ENCODE assay signal across 1 cellular context in genomic region chr1:67713071-67713806, GRCh38.
TF ChIP-seq lines count a peak whose summit lies in the region.

No MANE protein-coding gene starts in this region.

TF ChIP-seq in HEK293, 187 proteins besides CTCF, POLR2A, EP300 and RAD21 (continued from another document):
- TF ChIP-seq ZNF416 (tag by site-specific recombination; IDR thresholded peaks at IDR 0.05) (no peak), ZNF677 (tag by site-specific recombination; IDR thresholded peaks at IDR 0.05) (no peak), ZNF221 (tag by site-specific recombination; IDR thresholded peaks at IDR 0.05; ENCODE audit: borderline replicate concordance) (no peak), PRDM1 (tag by site-specific recombination; IDR thresholded peaks at IDR 0.05) (peak; percentile 87), ZNF26 (tag by site-specific recombination; IDR thresholded peaks at IDR 0.05) (no peak), ZNF132 (tag by site-specific recombination; IDR thresholded peaks at IDR 0.05; ENCODE audit: borderline replicate concordance) (no peak), SCRT2 (tag by site-specific recombination; IDR thresholded peaks at IDR 0.05) (no peak), GLIS2 (tag by site-specific recombination; IDR thresholded peaks at IDR 0.05) (no peak; the same call in 1 of the 2 replicates), ZXDB (tag by site-specific recombination; IDR thresholded peaks at IDR 0.05) (0 out of 2 replicates have a peak, but pooled peaks have one; percentile 25), ZNF544 (tag by site-specific recombination; IDR thresholded peaks at IDR 0.05) (no peak), ZBTB11 (tag by site-specific recombination; conservative IDR thresholded peaks at IDR 0.05; ENCODE audit: low read depth) (0 out of 2 replicates have a peak, but pooled peaks have one; percentile 20), ZNF76 (tag by site-specific recombination; IDR thresholded peaks at IDR 0.05; ENCODE audit: borderline replicate concordance, low read depth) (no peak), ZNF202 (tag by site-specific recombination; IDR thresholded peaks at IDR 0.05; ENCODE audit: borderline replicate concordance) (no peak), ZNF112 (tag by site-specific recombination; IDR thresholded peaks at IDR 0.05) (no peak), ZNF302 (tag by site-specific recombination; IDR thresholded peaks at IDR 0.05; ENCODE audit: low read depth) (no peak), ZFHX2 (tag by site-specific recombination; conservative IDR thresholded peaks at IDR 0.05) (0 out of 2 replicates have a peak, but pooled peaks have one; percentile 10), ZNF670 (tag by site-specific recombination; IDR thresholded peaks at IDR 0.05; ENCODE audit: low read depth) (no peak), BCL11B (tag by site-specific recombination; IDR thresholded peaks at IDR 0.05; ENCODE audit: low read depth) (no peak), ZNF629 (tag by site-specific recombination; IDR thresholded peaks at IDR 0.05) (peak; percentile 48), ZNF600 (tag by site-specific recombination; IDR thresholded peaks at IDR 0.05) (0 out of 2 replicates have a peak, but pooled peaks have one; percentile 55), IKZF3 (tag by site-specific recombination; IDR thresholded peaks at IDR 0.05) (no peak), ELK4 (IDR thresholded peaks at IDR 0.05; ENCODE audit: borderline replicate concordance, low read depth, low read length) (no peak), ZNF426 (tag by site-specific recombination; IDR thresholded peaks at IDR 0.05) (no peak), ZNF830 (tag by site-specific recombination; IDR thresholded peaks at IDR 0.05; ENCODE audit: low read depth) (no peak), ZBTB44 (tag by site-specific recombination; IDR thresholded peaks at IDR 0.05) (0 out of 2 replicates have a peak, but pooled peaks have one; percentile 4), KLF8 (tag by site-specific recombination; IDR thresholded peaks at IDR 0.05) (no peak), ZNF660 (tag by site-specific recombination; IDR thresholded peaks at IDR 0.05) (peak; percentile 79), KLF17 (tag by site-specific recombination; IDR thresholded peaks at IDR 0.05) (peak; percentile 67; the same call in 1 of the 2 replicates), ZBTB7A (tag by site-specific recombination; IDR thresholded peaks at IDR 0.05; ENCODE audit: low read depth) (no peak), TRIM28 (IDR thresholded peaks at IDR 0.05; ENCODE audit: borderline replicate concordance, low read length) (no peak), ZNF366 (tag by site-specific recombination; conservative IDR thresholded peaks at IDR 0.05) (peak; percentile 61), TSHZ1 (tag by site-specific recombination; IDR thresholded peaks at IDR 0.05; ENCODE audit: borderline replicate concordance) (0 out of 2 replicates have a peak, but pooled peaks have one; percentile 17), ZBTB1 (tag by site-specific recombination; IDR thresholded peaks at IDR 0.05) (no peak), KLF9 (tag by site-specific recombination; IDR thresholded peaks at IDR 0.05; ENCODE audit: low read depth) (no peak), HOXA7 (CRISPR knock-in tag; IDR thresholded peaks at IDR 0.05; ENCODE audit: borderline replicate concordance) (no peak), HOXD13 (CRISPR knock-in tag; IDR thresholded peaks at IDR 0.05; ENCODE audit: borderline replicate concordance) (no peak), ZNF155 (tag by site-specific recombination; IDR thresholded peaks at IDR 0.05) (no peak), HIC1 (tag by site-specific recombination; IDR thresholded peaks at IDR 0.05) (no peak), PRDM10 (tag by site-specific recombination; IDR thresholded peaks at IDR 0.05) (peak; percentile 40; the same call in 1 of the 2 replicates), ZNF501 (tag by site-specific recombination; IDR thresholded peaks at IDR 0.05) (no peak; the same call in 1 of the 2 replicates), ZNF558 (tag by site-specific recombination; IDR thresholded peaks at IDR 0.05) (no peak), ZNF140 (tag by site-specific recombination; IDR thresholded peaks at IDR 0.05) (no peak), ZSCAN30 (tag by site-specific recombination; IDR thresholded peaks at IDR 0.05) (0 out of 2 replicates have a peak, but pooled peaks have one; percentile 12), ZNF2 (tag by site-specific recombination; IDR thresholded peaks at IDR 0.05) (no peak), ZNF37A (tag by site-specific recombination; IDR thresholded peaks at IDR 0.05) (no peak), ZNF624 (tag by site-specific recombination; IDR thresholded peaks at IDR 0.05) (no peak), ZNF530 (tag by site-specific recombination; IDR thresholded peaks at IDR 0.05; ENCODE audit: low read depth) (no peak), ZNF792 (tag by site-specific recombination; IDR thresholded peaks at IDR 0.05) (no peak), ZNF514 (tag by site-specific recombination; IDR thresholded peaks at IDR 0.05) (no peak)
